In the genomic region with DNA sequence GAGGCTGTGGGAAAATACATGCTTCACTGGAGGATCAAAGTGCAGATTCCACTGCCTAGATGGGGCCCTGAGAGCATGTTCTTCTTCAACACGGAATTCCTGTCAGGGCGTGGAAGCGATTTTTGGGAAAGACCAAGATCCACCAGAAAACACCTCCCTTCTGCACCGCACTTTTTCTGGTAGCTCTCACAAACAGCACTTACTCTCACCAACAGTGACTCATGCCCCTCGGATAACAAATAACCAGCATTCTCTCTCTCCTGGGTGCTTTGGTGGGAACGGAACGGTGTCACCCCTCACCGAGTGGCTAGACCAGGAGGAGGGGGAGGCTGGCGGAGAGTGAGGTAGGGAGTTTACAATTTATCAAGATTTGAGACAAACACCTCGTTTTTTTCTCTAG, we compare ENCODE assay signal across 12 cellular contexts. TPM values are rescaled to one million over a fixed set of nuclear protein-coding genes. Genes with fewer than 3 reads are reported as not detected.
DNase-seq lines count a peak whose midpoint lies in the region; ATAC-seq and TF ChIP-seq lines count a peak whose summit lies in the region.
"Had no signal": no experiment of that assay in that cellular context is flagged by ENCODE, and none has a peak within 500 bp of the region (broad histone marks: within the 10 kb centered on the region; RNA-seq: fewer than 3 reads in every experiment).

No MANE protein-coding gene starts in this region.

- TF ChIP-seq CTCF in thoracic aorta (IDR thresholded peaks at IDR 0.05) (no peak), HFFc6 (IDR thresholded peaks at IDR 0.05) (no peak)

- ATAC-seq in thoracic aorta (ENCODE audit: insufficient number of reproducible peaks, low FRiP score, low read depth) (peak; percentile 62), left lobe of liver (no peak)
- ATAC-seq: left colon, psoas muscle had no signal

- H3K27me3 ChIP-seq in thoracic aorta (replicated peaks; ENCODE audit: insufficient read depth): no peaks in the 10 kb centered on the region

- DNase-seq in LHCN-M2 (ENCODE audit: low read depth): peak; percentile 52
- peak; percentile 71 to 93 for DNase-seq in dermis microvascular lymphatic vessel endothelial cell (ENCODE audit: low read depth in 2 of 2)
- DNase-seq in kidney tubule cell (ENCODE audit: low spot score): peak; percentile 81
- DNase-seq in thoracic aorta (ENCODE audit: low spot score): no peak
- DNase-seq in HFFc6: no peak
- no peak for DNase-seq in left lobe of liver (ENCODE audit: low spot score)
- DNase-seq in activated CD4-positive, alpha-beta T cell treated with anti-CD3 and anti-CD28 coated beads for 48 hours: no peak
- no peak for DNase-seq in amygdala (lab: John Stamatoyannopoulos, UW)
- DNase-seq: activated CD8-positive, alpha-beta memory T cell treated with anti-CD3 and anti-CD28 coated beads for 24 hours; left colon; NCI-H1436; psoas muscle had no signal

- H3K4me1 ChIP-seq in thoracic aorta (ENCODE audit: control insufficient read depth in 1 of 2, low read depth in 2 of 2): peaks cover 35 to 57% of the 10 kb centered on the region in 2 donors
- H3K4me1 ChIP-seq: psoas muscle had no signal

- peaks cover 66% of the 10 kb centered on the region for H3K9me3 Mint-ChIP-seq in HFFc6

- H3K4me3 Mint-ChIP-seq in HFFc6: no peak overlapping the region

- no peaks in the 10 kb centered on the region for H3K4me1 Mint-ChIP-seq in HFFc6 (ENCODE audit: low read depth)

- H3K27ac Mint-ChIP-seq in HFFc6: no peak overlapping the region

- no peaks in the 10 kb centered on the region for H3K36me3 Mint-ChIP-seq in HFFc6 (ENCODE audit: low read depth)

- H3K4me3 ChIP-seq in thoracic aorta: peak overlapping the region; percentile 65
- H3K4me3 ChIP-seq: psoas muscle had no signal

- no peaks in the 10 kb centered on the region for H3K9me3 ChIP-seq in thoracic aorta
- H3K9me3 ChIP-seq: psoas muscle had no signal

- H3K27ac ChIP-seq in thoracic aorta: peak overlapping the region; percentile 72 to 74
- H3K27ac ChIP-seq: psoas muscle had no signal

- H3K27me3 Mint-ChIP-seq in HFFc6 (ENCODE audit: insufficient read depth): no peaks in the 10 kb centered on the region

- no peaks in the 10 kb centered on the region for H3K36me3 ChIP-seq in thoracic aorta

RNA-seq across cellular contexts. Expression of a gene that starts 40.1 kb away (rescaled TPM):
- total RNA-seq in LHCN-M2 (2014; rRNA removed) (under 0.01 and 0.06 TPM in 2 replicates), dermis microvascular lymphatic vessel endothelial cell (22.2 and 26.2 TPM in 2 replicates), thoracic aorta (10 to 100 TPM; 41.4 to 45.4 TPM), left lobe of liver (17.8 TPM)
- polyA plus RNA-seq in LHCN-M2 (2012): 0.40 TPM
- total RNA-seq in HFFc6 (2021; fragmentation: NEBNext Ultra II Directional; extraction: Animal tissue kit (Norgen Biotek cat#: 25700)): not detected

Comparison
In these comparisons a context has a peak if more than half of its experiments do, and no peak if none do; other contexts are left out.
1. DNase-seq: peak in LHCN-M2 (single experiment), dermis microvascular lymphatic vessel endothelial cell (2 of 2) and kidney tubule cell (single experiment); none in thoracic aorta (single experiment), HFFc6 (single experiment), left lobe of liver (single experiment), activated CD4-positive, alpha-beta T cell treated with anti-CD3 and anti-CD28 coated beads for 48 hours (single experiment) and amygdala (0 of 56).
2. RNA of a gene that starts 40.1 kb away (total RNA-seq): 41.4 to 45.4 TPM in thoracic aorta, 22.2 to 26.2 TPM in dermis microvascular lymphatic vessel endothelial cell and 17.8 TPM in left lobe of liver (single experiment); under 0.01 to 0.06 TPM in LHCN-M2 and not detected in HFFc6; every median in the first group is over 10 times any median in the second.